1 cellular context compared by ENCODE assay signal in genomic region chr7:95608344-95609173, GRCh38.
A peak's percentile ranks its signal among the peaks of the same experiment; 100 is the strongest.
TF ChIP-seq lines count a peak whose summit lies in the region.

No MANE protein-coding gene starts in this region.

TF ChIP-seq in K562, 482 proteins besides CTCF, POLR2A, EP300 and RAD21 (continued from another document and continues in another):
- TF ChIP-seq ARID3A (IDR thresholded peaks at IDR 0.05; ENCODE audit: borderline replicate concordance, low read depth, low read length), result no peak
- no peak for TF ChIP-seq NR2C2 (CRISPR knock-in tag; IDR thresholded peaks at IDR 0.05)
- TF ChIP-seq NR2C2 (tag; IDR thresholded peaks at IDR 0.05), result peak; percentile 89
- TF ChIP-seq ELF1 (tag; IDR thresholded peaks at IDR 0.05), result 0 out of 2 replicates have a peak, but pooled peaks have one; percentile 18
- TF ChIP-seq IRF1 (CRISPR knock-in tag; IDR thresholded peaks at IDR 0.05; ENCODE audit: borderline replicate concordance), result no peak
- TF ChIP-seq, protein P1, sequence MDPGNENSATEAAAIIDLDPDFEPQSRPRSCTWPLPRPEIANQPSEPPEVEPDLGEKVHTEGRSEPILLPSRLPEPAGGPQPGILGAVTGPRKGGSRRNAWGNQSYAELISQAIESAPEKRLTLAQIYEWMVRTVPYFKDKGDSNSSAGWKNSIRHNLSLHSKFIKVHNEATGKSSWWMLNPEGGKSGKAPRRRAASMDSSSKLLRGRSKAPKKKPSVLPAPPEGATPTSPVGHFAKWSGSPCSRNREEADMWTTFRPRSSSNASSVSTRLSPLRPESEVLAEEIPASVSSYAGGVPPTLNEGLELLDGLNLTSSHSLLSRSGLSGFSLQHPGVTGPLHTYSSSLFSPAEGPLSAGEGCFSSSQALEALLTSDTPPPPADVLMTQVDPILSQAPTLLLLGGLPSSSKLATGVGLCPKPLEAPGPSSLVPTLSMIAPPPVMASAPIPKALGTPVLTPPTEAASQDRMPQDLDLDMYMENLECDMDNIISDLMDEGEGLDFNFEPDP (CRISPR knock-in tag; IDR thresholded peaks at IDR 0.05), result no peak
- TF ChIP-seq NR4A1 (CRISPR knock-in tag; IDR thresholded peaks at IDR 0.05), result no peak
- peak; percentile 41; the same call in 1 of the 2 replicates for TF ChIP-seq NR4A1 (tag; IDR thresholded peaks at IDR 0.05)
- TF ChIP-seq CREM (IDR thresholded peaks at IDR 0.05; ENCODE audit: low read depth), result 0 out of 2 replicates have a peak, but pooled peaks have one; percentile 47
- TF ChIP-seq JUNB (CRISPR knock-in tag; conservative IDR thresholded peaks at IDR 0.05), result no peak
- no peak for TF ChIP-seq EHMT2 (IDR thresholded peaks at IDR 0.05)
- TF ChIP-seq, protein P2, sequence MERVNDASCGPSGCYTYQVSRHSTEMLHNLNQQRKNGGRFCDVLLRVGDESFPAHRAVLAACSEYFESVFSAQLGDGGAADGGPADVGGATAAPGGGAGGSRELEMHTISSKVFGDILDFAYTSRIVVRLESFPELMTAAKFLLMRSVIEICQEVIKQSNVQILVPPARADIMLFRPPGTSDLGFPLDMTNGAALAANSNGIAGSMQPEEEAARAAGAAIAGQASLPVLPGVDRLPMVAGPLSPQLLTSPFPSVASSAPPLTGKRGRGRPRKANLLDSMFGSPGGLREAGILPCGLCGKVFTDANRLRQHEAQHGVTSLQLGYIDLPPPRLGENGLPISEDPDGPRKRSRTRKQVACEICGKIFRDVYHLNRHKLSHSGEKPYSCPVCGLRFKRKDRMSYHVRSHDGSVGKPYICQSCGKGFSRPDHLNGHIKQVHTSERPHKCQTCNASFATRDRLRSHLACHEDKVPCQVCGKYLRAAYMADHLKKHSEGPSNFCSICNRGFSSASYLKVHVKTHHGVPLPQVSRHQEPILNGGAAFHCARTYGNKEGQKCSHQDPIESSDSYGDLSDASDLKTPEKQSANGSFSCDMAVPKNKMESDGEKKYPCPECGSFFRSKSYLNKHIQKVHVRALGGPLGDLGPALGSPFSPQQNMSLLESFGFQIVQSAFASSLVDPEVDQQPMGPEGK (CRISPR knock-in tag; IDR thresholded peaks at IDR 0.05; ENCODE audit: borderline replicate concordance), result no peak
- no peak for TF ChIP-seq MAFF (IDR thresholded peaks at IDR 0.05; ENCODE audit: low read length)
- TF ChIP-seq SOX6 (IDR thresholded peaks at IDR 0.05), result peak; percentile 75; the same call in 1 of the 2 replicates
- no peak; a peak in 2 of 4 replicates for TF ChIP-seq NRF1 (conservative IDR thresholded peaks at IDR 0.05 in 1 of 2, IDR thresholded peaks at IDR 0.05 in 1 of 2)
- TF ChIP-seq, protein P3, sequence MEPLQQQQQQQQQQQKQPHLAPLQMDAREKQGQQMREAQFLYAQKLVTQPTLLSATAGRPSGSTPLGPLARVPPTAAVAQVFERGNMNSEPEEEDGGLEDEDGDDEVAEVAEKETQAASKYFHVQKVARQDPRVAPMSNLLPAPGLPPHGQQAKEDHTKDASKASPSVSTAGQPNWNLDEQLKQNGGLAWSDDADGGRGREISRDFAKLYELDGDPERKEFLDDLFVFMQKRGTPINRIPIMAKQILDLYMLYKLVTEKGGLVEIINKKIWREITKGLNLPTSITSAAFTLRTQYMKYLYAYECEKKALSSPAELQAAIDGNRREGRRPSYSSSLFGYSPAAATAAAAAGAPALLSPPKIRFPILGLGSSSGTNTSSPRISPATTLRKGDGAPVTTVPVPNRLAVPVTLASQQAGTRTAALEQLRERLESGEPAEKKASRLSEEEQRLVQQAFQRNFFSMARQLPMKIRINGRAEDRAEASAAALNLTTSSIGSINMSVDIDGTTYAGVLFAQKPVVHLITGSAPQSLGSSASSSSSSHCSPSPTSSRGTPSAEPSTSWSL (CRISPR knock-in tag; IDR thresholded peaks at IDR 0.05; ENCODE audit: borderline replicate concordance), result no peak
- no peak for TF ChIP-seq DPF2 (IDR thresholded peaks at IDR 0.05)
- TF ChIP-seq LARP7 (IDR thresholded peaks at IDR 0.05), result no peak
- TF ChIP-seq PURB (CRISPR knock-in tag; IDR thresholded peaks at IDR 0.05; ENCODE audit: low read depth), result no peak
- TF ChIP-seq, protein P4, sequence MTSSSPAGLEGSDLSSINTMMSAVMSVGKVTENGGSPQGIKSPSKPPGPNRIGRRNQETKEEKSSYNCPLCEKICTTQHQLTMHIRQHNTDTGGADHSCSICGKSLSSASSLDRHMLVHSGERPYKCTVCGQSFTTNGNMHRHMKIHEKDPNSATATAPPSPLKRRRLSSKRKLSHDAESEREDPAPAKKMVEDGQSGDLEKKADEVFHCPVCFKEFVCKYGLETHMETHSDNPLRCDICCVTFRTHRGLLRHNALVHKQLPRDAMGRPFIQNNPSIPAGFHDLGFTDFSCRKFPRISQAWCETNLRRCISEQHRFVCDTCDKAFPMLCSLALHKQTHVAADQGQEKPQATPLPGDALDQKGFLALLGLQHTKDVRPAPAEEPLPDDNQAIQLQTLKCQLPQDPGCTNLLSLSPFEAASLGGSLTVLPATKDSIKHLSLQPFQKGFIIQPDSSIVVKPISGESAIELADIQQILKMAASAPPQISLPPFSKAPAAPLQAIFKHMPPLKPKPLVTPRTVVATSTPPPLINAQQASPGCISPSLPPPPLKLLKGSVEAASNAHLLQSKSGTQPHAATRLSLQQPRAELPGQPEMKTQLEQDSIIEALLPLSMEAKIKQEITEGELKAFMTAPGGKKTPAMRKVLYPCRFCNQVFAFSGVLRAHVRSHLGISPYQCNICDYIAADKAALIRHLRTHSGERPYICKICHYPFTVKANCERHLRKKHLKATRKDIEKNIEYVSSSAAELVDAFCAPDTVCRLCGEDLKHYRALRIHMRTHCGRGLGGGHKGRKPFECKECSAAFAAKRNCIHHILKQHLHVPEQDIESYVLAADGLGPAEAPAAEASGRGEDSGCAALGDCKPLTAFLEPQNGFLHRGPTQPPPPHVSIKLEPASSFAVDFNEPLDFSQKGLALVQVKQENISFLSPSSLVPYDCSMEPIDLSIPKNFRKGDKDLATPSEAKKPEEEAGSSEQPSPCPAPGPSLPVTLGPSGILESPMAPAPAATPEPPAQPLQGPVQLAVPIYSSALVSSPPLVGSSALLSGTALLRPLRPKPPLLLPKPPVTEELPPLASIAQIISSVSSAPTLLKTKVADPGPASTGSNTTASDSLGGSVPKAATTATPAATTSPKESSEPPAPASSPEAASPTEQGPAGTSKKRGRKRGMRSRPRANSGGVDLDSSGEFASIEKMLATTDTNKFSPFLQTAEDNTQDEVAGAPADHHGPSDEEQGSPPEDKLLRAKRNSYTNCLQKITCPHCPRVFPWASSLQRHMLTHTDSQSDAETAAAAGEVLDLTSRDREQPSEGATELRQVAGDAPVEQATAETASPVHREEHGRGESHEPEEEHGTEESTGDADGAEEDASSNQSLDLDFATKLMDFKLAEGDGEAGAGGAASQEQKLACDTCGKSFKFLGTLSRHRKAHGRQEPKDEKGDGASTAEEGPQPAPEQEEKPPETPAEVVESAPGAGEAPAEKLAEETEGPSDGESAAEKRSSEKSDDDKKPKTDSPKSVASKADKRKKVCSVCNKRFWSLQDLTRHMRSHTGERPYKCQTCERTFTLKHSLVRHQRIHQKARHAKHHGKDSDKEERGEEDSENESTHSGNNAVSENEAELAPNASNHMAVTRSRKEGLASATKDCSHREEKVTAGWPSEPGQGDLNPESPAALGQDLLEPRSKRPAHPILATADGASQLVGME (CRISPR knock-in tag; IDR thresholded peaks at IDR 0.05), result no peak
- no peak for TF ChIP-seq PHB2 (IDR thresholded peaks at IDR 0.05; ENCODE audit: low read depth)
- no peak for TF ChIP-seq GTF3C2 (IDR thresholded peaks at IDR 0.05; ENCODE audit: borderline replicate concordance, extremely low read depth, insufficient read length)
- TF ChIP-seq PTTG1 (tag; IDR thresholded peaks at IDR 0.05; ENCODE audit: low read depth), result no peak
- no peak for TF ChIP-seq SNIP1 (IDR thresholded peaks at IDR 0.05; ENCODE audit: low read depth)
- TF ChIP-seq, protein P5, sequence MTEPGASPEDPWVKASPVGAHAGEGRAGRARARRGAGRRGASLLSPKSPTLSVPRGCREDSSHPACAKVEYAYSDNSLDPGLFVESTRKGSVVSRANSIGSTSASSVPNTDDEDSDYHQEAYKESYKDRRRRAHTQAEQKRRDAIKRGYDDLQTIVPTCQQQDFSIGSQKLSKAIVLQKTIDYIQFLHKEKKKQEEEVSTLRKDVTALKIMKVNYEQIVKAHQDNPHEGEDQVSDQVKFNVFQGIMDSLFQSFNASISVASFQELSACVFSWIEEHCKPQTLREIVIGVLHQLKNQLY (CRISPR knock-in tag; conservative IDR thresholded peaks at IDR 0.05), result no peak
- TF ChIP-seq FOXM1 (IDR thresholded peaks at IDR 0.05; ENCODE audit: low read depth), result no peak; the same call in 1 of the 2 replicates
- TF ChIP-seq FOXM1 (CRISPR knock-in tag; IDR thresholded peaks at IDR 0.05; ENCODE audit: low read depth), result no peak
- TF ChIP-seq HSF4 (CRISPR knock-in tag; IDR thresholded peaks at IDR 0.05; ENCODE audit: borderline replicate concordance), result no peak
- no peak for TF ChIP-seq HMGN3 (IDR thresholded peaks at IDR 0.05; ENCODE audit: borderline replicate concordance, extremely low read depth, insufficient read length, low read depth, low read length)
- no peak for TF ChIP-seq ZNF780A (CRISPR knock-in tag; IDR thresholded peaks at IDR 0.05)
- TF ChIP-seq HNRNPK (IDR thresholded peaks at IDR 0.05; ENCODE audit: low read depth, low read length, poor library complexity, severe bottlenecking), result no peak
- no peak for TF ChIP-seq DDX20 (tag; IDR thresholded peaks at IDR 0.05; ENCODE audit: low read depth)
- TF ChIP-seq TEAD1 (CRISPR knock-in tag; IDR thresholded peaks at IDR 0.05), result no peak
- TF ChIP-seq ZBTB43 (CRISPR knock-in tag; IDR thresholded peaks at IDR 0.05), result no peak
- TF ChIP-seq FOXJ3 (CRISPR knock-in tag; IDR thresholded peaks at IDR 0.05), result no peak
- TF ChIP-seq, protein P6, sequence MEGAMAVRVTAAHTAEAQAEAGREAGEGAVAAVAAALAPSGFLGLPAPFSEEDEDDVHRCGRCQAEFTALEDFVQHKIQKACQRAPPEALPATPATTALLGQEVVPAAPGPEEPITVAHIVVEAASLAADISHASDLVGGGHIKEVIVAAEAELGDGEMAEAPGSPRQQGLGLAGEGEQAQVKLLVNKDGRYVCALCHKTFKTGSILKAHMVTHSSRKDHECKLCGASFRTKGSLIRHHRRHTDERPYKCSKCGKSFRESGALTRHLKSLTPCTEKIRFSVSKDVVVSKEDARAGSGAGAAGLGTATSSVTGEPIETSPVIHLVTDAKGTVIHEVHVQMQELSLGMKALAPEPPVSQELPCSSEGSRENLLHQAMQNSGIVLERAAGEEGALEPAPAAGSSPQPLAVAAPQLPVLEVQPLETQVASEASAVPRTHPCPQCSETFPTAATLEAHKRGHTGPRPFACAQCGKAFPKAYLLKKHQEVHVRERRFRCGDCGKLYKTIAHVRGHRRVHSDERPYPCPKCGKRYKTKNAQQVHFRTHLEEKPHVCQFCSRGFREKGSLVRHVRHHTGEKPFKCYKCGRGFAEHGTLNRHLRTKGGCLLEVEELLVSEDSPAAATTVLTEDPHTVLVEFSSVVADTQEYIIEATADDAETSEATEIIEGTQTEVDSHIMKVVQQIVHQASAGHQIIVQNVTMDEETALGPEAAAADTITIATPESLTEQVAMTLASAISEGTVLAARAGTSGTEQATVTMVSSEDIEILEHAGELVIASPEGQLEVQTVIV (CRISPR knock-in tag; IDR thresholded peaks at IDR 0.05; ENCODE audit: borderline replicate concordance), result no peak
- no peak for TF ChIP-seq NFATC3 (IDR thresholded peaks at IDR 0.05)
